ENCODE assay signal across 15 cellular contexts in the genomic region with DNA sequence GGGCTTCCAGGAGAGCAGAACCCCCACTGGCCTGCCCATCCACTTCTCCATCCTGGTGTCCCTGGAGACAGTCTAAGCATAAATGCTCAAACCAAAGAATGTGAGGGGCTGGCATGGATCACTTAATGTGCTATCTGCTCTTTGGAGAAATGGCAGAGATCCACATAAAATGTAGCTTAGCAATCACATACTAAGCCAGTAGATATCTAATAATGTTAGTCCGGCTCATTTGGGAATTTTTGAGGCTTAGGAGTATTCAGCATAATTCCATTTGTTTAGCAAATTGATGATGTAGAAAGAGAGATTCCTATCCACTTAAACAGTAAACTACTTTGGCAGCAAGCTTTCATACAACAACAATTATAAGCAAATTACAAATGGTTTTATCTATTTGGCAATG.
DNase-seq lines count a peak whose midpoint lies in the region; ATAC-seq and TF ChIP-seq lines count a peak whose summit lies in the region.
"Had no signal": no experiment of that assay in that cellular context is flagged by ENCODE, and none has a peak within 500 bp of the region (broad histone marks: within the 10 kb centered on the region; RNA-seq: fewer than 3 reads in every experiment).

No MANE protein-coding gene starts in this region.

- H3K27ac Mint-ChIP-seq in CD14-positive monocyte, result no peak overlapping the region
- H3K27ac Mint-ChIP-seq: naive thymus-derived CD4-positive, alpha-beta T cell; T-cell had no signal

- TF ChIP-seq CTCF in omental fat pad (IDR thresholded peaks at IDR 0.05), result no peak
- TF ChIP-seq CTCF in vagina (IDR thresholded peaks at IDR 0.05), result no peak
- TF ChIP-seq CTCF in CD14-positive monocyte (IDR thresholded peaks at IDR 0.05), result no peak

- H3K27ac ChIP-seq in vagina, result peak overlapping the region; percentile 93
- H3K27ac ChIP-seq: epithelial cell of prostate had no signal

- H3K9me3 Mint-ChIP-seq in CD14-positive monocyte, result peaks cover 0 to 3% (median 0%) of the 10 kb centered on the region in 7 donors
- H3K9me3 Mint-ChIP-seq: activated T-cell treated with anti-CD3 and anti-CD28 coated beads, Interleukin-2, amount 50 U/mL, for 4 hours; T-cell had no signal

- H3K36me3 Mint-ChIP-seq in CD14-positive monocyte, result no peaks in the 10 kb centered on the region
- H3K36me3 Mint-ChIP-seq: T-cell had no signal

- H3K9me3 ChIP-seq in vagina, result no peaks in the 10 kb centered on the region
- H3K9me3 ChIP-seq: testis had no signal

- no peak for DNase-seq in Right ventricle myocardium inferior (ENCODE audit: missing footprints)
- no peak for DNase-seq in Right ventricle myocardium superior
- peak; percentile 53 for DNase-seq in fibroblast of gingiva (ENCODE audit: low read depth)
- no peak for DNase-seq in omental fat pad (ENCODE audit: low spot score)
- DNase-seq in vagina (ENCODE audit: extremely low spot score in 2 of 2), result no peak
- DNase-seq in NCI-H1417 (lab: John Stamatoyannopoulos, UW), result no peak
- DNase-seq in activated CD4-positive, alpha-beta T cell treated with anti-CD3 and anti-CD28 coated beads, Interleukin-2, amount 50 U/mL, for 48 hours, result no peak
- DNase-seq in CD14-positive monocyte (ENCODE audit: low spot score), result no peak
- DNase-seq: activated T-cell treated with anti-CD3 and anti-CD28 coated beads, Interleukin-2, amount 50 U/mL, for 4 hours; naive thymus-derived CD4-positive, alpha-beta T cell; NCI-H1048; NCI-H345; T-cell; testis had no signal

- H3K36me3 ChIP-seq in vagina, result no peaks in the 10 kb centered on the region

- intact Hi-C loops in Right ventricle myocardium inferior (cut with DNase I) (no loop called here), Right ventricle myocardium superior (cut with DNase I) (no loop called here), vagina (cut with DNase I) (no loop called here), CD14-positive monocyte (cut with micrococcal nuclease) (no loop called here)

- no peak overlapping the region for H3K4me3 Mint-ChIP-seq in CD14-positive monocyte
- H3K4me3 Mint-ChIP-seq: activated T-cell treated with anti-CD3 and anti-CD28 coated beads, Interleukin-2, amount 50 U/mL, for 4 hours; naive thymus-derived CD4-positive, alpha-beta T cell; T-cell had no signal

- no peaks in the 10 kb centered on the region for H3K4me1 Mint-ChIP-seq in CD14-positive monocyte
- H3K4me1 Mint-ChIP-seq: T-cell had no signal

- peaks cover 18% of the 10 kb centered on the region for H3K4me1 ChIP-seq in vagina
- H3K4me1 ChIP-seq: testis had no signal

- TF ChIP-seq POLR2A in vagina (IDR thresholded peaks at IDR 0.05), result no peak

- H3K4me3 ChIP-seq in vagina, result no peak overlapping the region
- H3K4me3 ChIP-seq: testis had no signal

- ATAC-seq in Right ventricle myocardium inferior (peak; percentile 10), Right ventricle myocardium superior (ENCODE audit: poor library complexity) (no peak), omental fat pad (ENCODE audit: low FRiP score) (peak; percentile 43)
- ATAC-seq: activated T-cell treated with anti-CD3 and anti-CD28 coated beads, Interleukin-2, amount 50 U/mL, for 4 hours; naive thymus-derived CD4-positive, alpha-beta T cell; T-cell had no signal

- no peaks in the 10 kb centered on the region for H3K27me3 ChIP-seq in vagina
- H3K27me3 ChIP-seq: testis had no signal

- H3K27me3 Mint-ChIP-seq in CD14-positive monocyte (ENCODE audit: low read depth in 3 of 3), result peaks cover 2 to 8% (median 4%) of the 10 kb centered on the region in 3 donors
